Comparison of ENCODE assay signal across 8 cellular contexts in genomic region chr17:7915611-7916382, GRCh38. TPM values are rescaled to one million over a fixed set of nuclear protein-coding genes. Genes with fewer than 3 reads are reported as not detected.
DNase-seq lines count a peak whose midpoint lies in the region; ATAC-seq and TF ChIP-seq lines count a peak whose summit lies in the region.

Gene RNF227 (minus strand): TSS chr17:7916289. CDS start chr17:7916195, 94 bp downstream.

- H3F3A ChIP-seq in PC-3 (ENCODE audit: low read length, unreplicated experiment): no peaks in the 10 kb centered on the region

- intact Hi-C loops in Caco-2 (cut with micrococcal nuclease; ENCODE audit: unreplicated experiment) (loop anchor here (2.0 to 10.0 kb wide), 2 partner anchors 141 to 171 kb away; no protein-coding TSS in a partner anchor), PC-3 (cut with micrococcal nuclease) (loop anchor here (1.0 kb wide), 1 partner anchor 73 kb away; no protein-coding TSS in a partner anchor)

- H3K4me3 ChIP-seq in Caco-2 (ENCODE audit: low read depth, low read length): peak within 1 kb of the TSS; percentile 61
- H3K4me3 ChIP-seq in PC-3 (ENCODE audit: low read length): peak within 1 kb of the TSS; percentile 69
- H3K4me3 ChIP-seq in muscle layer of duodenum (ENCODE audit: low read depth in 1 of 2, low read length in 2 of 2): peak within 1 kb of the TSS; percentile 71 to 80

- H3K27ac ChIP-seq in PC-3 (ENCODE audit: low read length) (no peak within 1 kb of the TSS), muscle layer of duodenum (ENCODE audit: low read length) (peak within 1 kb of the TSS; percentile 90)

- no peaks in the 10 kb centered on the region for H3K9me2 ChIP-seq in PC-3 (replicated peaks; ENCODE audit: low read length)

- peak within 1 kb of the TSS; percentile 81 for H2AFZ ChIP-seq in PC-3 (ENCODE audit: low read length)

- H3K4me1 Mint-ChIP-seq in Caco-2 (ENCODE audit: low read depth, unreplicated experiment): no peaks in the 10 kb centered on the region
- peaks cover 26% of the 10 kb centered on the region for H3K4me1 Mint-ChIP-seq in activated T-cell treated with anti-CD3 and anti-CD28 coated beads, Interleukin-2, amount 50 U/mL, for 4 hours (ENCODE audit: low read depth)

- H3K27me3 ChIP-seq in Caco-2 (replicated peaks; ENCODE audit: control insufficient read depth, insufficient read depth, low read length) (no peaks in the 10 kb centered on the region), PC-3 (ENCODE audit: low read length) (no peaks in the 10 kb centered on the region), muscle layer of duodenum (ENCODE audit: low read depth, low read length) (no peaks in the 10 kb centered on the region)

- H4K20me1 ChIP-seq in PC-3 (ENCODE audit: low read length): no peaks in the 10 kb centered on the region

- H3K27me3 Mint-ChIP-seq in Caco-2 (ENCODE audit: insufficient read depth, unreplicated experiment): no peaks in the 10 kb centered on the region
- H3K27me3 Mint-ChIP-seq in activated T-cell treated with anti-CD3 and anti-CD28 coated beads, Interleukin-2, amount 50 U/mL, for 4 hours (ENCODE audit: low read depth): no peaks in the 10 kb centered on the region

- peak within 1 kb of the TSS; percentile 92 for H3K27ac Mint-ChIP-seq in Caco-2 (ENCODE audit: unreplicated experiment)

- ATAC-seq in GM21576 (IDR thresholded peaks at IDR 0.05; ENCODE audit: unreplicated experiment) (peak; percentile 65), PC-3 (peak; percentile 76), esophagus mucosa (peak; percentile 78)
- peak; percentile 85 for ATAC-seq in activated T-cell treated with anti-CD3 and anti-CD28 coated beads, Interleukin-2, amount 50 U/mL, for 4 hours

- no peaks in the 10 kb centered on the region for H3K9me3 Mint-ChIP-seq in Caco-2 (ENCODE audit: unreplicated experiment)
- no peaks in the 10 kb centered on the region for H3K9me3 Mint-ChIP-seq in activated T-cell treated with anti-CD3 and anti-CD28 coated beads, Interleukin-2, amount 50 U/mL, for 4 hours

- H3K9ac ChIP-seq in PC-3 (ENCODE audit: low read length): peak within 1 kb of the TSS; percentile 37

- peaks cover 21% of the 10 kb centered on the region for H3K36me3 Mint-ChIP-seq in Caco-2 (ENCODE audit: insufficient read depth, unreplicated experiment)
- peaks cover 7% of the 10 kb centered on the region for H3K36me3 Mint-ChIP-seq in activated T-cell treated with anti-CD3 and anti-CD28 coated beads, Interleukin-2, amount 50 U/mL, for 4 hours (ENCODE audit: insufficient read depth)

- no peaks in the 10 kb centered on the region for H3K79me2 ChIP-seq in PC-3 (ENCODE audit: low read length)

- H3K36me3 ChIP-seq in Caco-2 (ENCODE audit: control insufficient read depth, insufficient read depth, low read length) (no peaks in the 10 kb centered on the region), PC-3 (ENCODE audit: low read depth, low read length) (no peaks in the 10 kb centered on the region), muscle layer of duodenum (ENCODE audit: control insufficient read depth in 1 of 2, insufficient read depth in 2 of 2, low read length in 2 of 2) (peaks cover 15 to 16% of the 10 kb centered on the region in 2 donors)

- in situ Hi-C loops in KBM-7 (cut with MboI; ENCODE audit: low pct_unique_long_range_greater_than_20kb, low sequenced_read_pairs): no loop called here

- CTCF ChIA-PET in Caco-2 (lab: Charles Lee): interaction anchor here (0.6 to 2.9 kb wide), 4 partner anchors 16 to 368 kb away, joined by 3 to 21 read pairs (median 8); partner anchors contain the start of genes CNTROB and TRAPPC1
- CTCF ChIA-PET in PC-3 (lab: Charles Lee): no interaction called here

- DNase-seq in Caco-2: peak; percentile 81 to 85
- DNase-seq in KBM-7: peak; percentile 96
- peak; percentile 83 for DNase-seq in PC-3
- DNase-seq in activated T-cell treated with anti-CD3 and anti-CD28 coated beads, Interleukin-2, amount 50 U/mL, for 4 hours: peak; percentile 75
- peak; percentile 57 to 61 for DNase-seq in stimulated activated CD8-positive, alpha-beta memory T cell treated with anti-CD3 and anti-CD28 coated beads, Interleukin-7, amount 100 ng/mL, for 1 hour (ENCODE audit: low read depth in 2 of 2)

- H3K4me2 ChIP-seq in PC-3 (ENCODE audit: low read length): peak within 1 kb of the TSS; percentile 96

- POLR2A ChIA-PET in Caco-2 (lab: Charles Lee) (interaction anchor here (0.5 to 1.7 kb wide), 8 partner anchors 16 to 380 kb away, joined by 3 to 10 read pairs (median 3); partner anchors contain the start of genes CNTROB, SLC25A35 and TRAPPC1), PC-3 (lab: Charles Lee; ENCODE audit: unreplicated experiment) (no interaction called here)

- peak within 1 kb of the TSS; percentile 85 for H3K4me3 Mint-ChIP-seq in Caco-2 (ENCODE audit: unreplicated experiment)
- H3K4me3 Mint-ChIP-seq in activated T-cell treated with anti-CD3 and anti-CD28 coated beads, Interleukin-2, amount 50 U/mL, for 4 hours: peak within 1 kb of the TSS; percentile 89

- TF ChIP-seq CTCF in Caco-2 (IDR thresholded peaks at IDR 0.05; ENCODE audit: insufficient read depth in 1 of 2, low read depth in 1 of 2, low read length in 1 of 2, severe bottlenecking in 1 of 2, unreplicated experiment in 1 of 2): no peak
- TF ChIP-seq CTCF in PC-3 (conservative IDR thresholded peaks at IDR 0.05; ENCODE audit: low read depth, low read length): no peak

- H3K4me1 ChIP-seq in Caco-2 (0 out of 2 replicates have a peak, but pooled peaks cover 3% of the 10 kb centered on the region), PC-3 (ENCODE audit: insufficient read depth, low read length) (peaks cover 17% of the 10 kb centered on the region), muscle layer of duodenum (ENCODE audit: control insufficient read depth in 1 of 2, insufficient read depth in 2 of 2, low read length in 2 of 2) (peaks cover 9 to 10% of the 10 kb centered on the region in 2 donors)

- H3K9me3 ChIP-seq in Caco-2: no peaks in the 10 kb centered on the region
- H3K9me3 ChIP-seq in PC-3 (ENCODE audit: low read length): no peaks in the 10 kb centered on the region
- no peaks in the 10 kb centered on the region for H3K9me3 ChIP-seq in muscle layer of duodenum (ENCODE audit: control insufficient read depth in 1 of 2, low read length in 2 of 2)

- no TSS peak for BruUV-seq in Caco-2 (replicated peaks; lab: Mats Ljungman, UMichigan)
- BruUV-seq in PC-3 (replicated peaks; lab: Mats Ljungman, UMichigan): no TSS peak

RNA-seq across cellular contexts. Expression of gene RNF227, which starts in this region (rescaled TPM):
- total RNA-seq in Caco-2 (2022) (4.0 and 5.0 TPM in 2 replicates), PC-3 (2014; rRNA removed) (0.11 and 0.52 TPM in 2 replicates), esophagus mucosa (2.4 TPM)
- total RNA-seq in activated T-cell treated with anti-CD3 and anti-CD28 coated beads, Interleukin-2, amount 50 U/mL, for 4 hours: 1 to 10 TPM; 4.7 to 5.5 (median 5.0) TPM

Comparison
In these comparisons a context has a peak if more than half of its experiments do, and no peak if none do; other contexts are left out.
1. Peak in DNase-seq, ATAC-seq, H3K4me3 ChIP-seq, H3K9ac ChIP-seq and H3K4me2 ChIP-seq in PC-3; RNA of the gene not detected or under 1 TPM.